Comparison of ENCODE assay signal across 8 cellular contexts in genomic region chr1:29181413-29182225, GRCh38.
DNase-seq lines count a peak whose midpoint lies in the region; ATAC-seq and FAIRE-seq lines count a peak whose summit lies in the region.

Gene SRSF4 (minus strand): TSS chr1:29181900. CDS start chr1:29181752, 148 bp downstream.

- peak; percentile 62 for FAIRE-seq in colon (lab: Jason Lieb, UNC)

- peak; percentile 92 for ATAC-seq in GM19324 (IDR thresholded peaks at IDR 0.05; ENCODE audit: low FRiP score, unreplicated experiment)
- peak; percentile 74 for ATAC-seq in HG03469 (IDR thresholded peaks at IDR 0.05; ENCODE audit: unreplicated experiment)

- DNase-seq in C1 segment of cervical spinal cord (lab: John Stamatoyannopoulos, UW) (peak; percentile 80 to 99 (median 95)), NCI-H526 (lab: John Stamatoyannopoulos, UW) (peak; percentile 95 to 99), kidney tubule cell (ENCODE audit: low spot score) (peak; percentile 99)
- DNase-seq in activated CD4-positive, alpha-beta T cell treated with anti-CD3 and anti-CD28 coated beads for 48 hours: peak; percentile 99
- peak; percentile 94 to 98 (median 96) for DNase-seq in stimulated activated CD4-positive, alpha-beta T cell treated with anti-CD3 and anti-CD28 coated beads, Interleukin-1b, Interleukin-23, amount 100 ng/mL, for 24 hours (ENCODE audit: low read depth in 4 of 4, low spot score in 1 of 4)

Comparison
In these comparisons a context has a peak if more than half of its experiments do, and no peak if none do; other contexts are left out.
1. Peak in every context shown above with its lines: DNase-seq and ATAC-seq.